Comparison of ENCODE assay signal across 9 cellular contexts in the genomic region with DNA sequence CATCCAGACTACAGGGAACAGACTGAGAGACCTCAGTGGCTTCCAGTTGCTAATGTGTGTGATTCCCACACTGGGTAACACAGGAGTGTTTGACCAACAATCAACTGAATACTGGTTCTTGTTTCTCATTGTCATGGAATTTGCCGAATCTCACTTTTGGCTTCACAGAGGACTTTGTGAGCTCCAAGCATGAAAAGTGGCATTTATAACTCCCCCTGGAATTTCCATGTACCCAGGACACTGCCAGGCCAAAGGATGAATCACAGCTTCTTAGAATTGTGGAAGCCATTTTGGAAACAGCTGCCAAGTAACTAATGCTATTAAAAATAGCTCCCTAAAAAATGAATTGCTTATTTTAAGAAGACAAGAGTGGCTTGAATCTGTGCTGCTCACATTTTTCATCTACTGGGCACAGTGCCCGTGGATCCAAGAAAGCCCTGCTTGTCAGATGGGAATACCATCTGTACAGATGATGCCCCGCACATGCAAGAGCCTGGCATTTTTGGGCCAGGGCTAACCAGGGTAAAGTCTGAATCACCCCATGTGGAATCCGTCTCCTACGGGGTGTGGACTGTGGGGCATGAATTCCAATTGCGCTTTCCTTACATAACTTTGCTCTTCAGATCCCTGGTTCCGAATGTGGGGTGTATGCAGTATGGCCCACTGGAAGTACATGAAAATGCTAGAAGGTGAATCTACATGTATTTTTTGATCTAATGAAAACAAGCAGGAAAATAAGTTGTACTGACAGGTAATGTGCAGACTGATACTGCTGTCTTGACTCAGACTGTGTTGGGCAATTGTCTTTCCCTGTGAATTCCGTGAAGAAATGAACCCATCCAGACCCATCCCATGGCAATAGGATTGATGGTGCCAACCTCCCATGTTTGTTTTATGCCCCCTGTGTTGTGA.
DNase-seq lines count a peak whose midpoint lies in the region; ATAC-seq and TF ChIP-seq lines count a peak whose summit lies in the region.
"Had no signal": no experiment of that assay in that cellular context is flagged by ENCODE, and none has a peak within 500 bp of the region (broad histone marks: within the 10 kb centered on the region; RNA-seq: fewer than 3 reads in every experiment).

No MANE protein-coding gene starts in this region.

- peaks cover 0 to 9% (median 4%) of the 10 kb centered on the region in 5 donors for H3K9me3 ChIP-seq in subcutaneous abdominal adipose tissue (ENCODE audit: control insufficient read depth in 5 of 5, low read length in 5 of 5)

- no peak for TF ChIP-seq CTCF in cardiac fibroblast (IDR thresholded peaks at IDR 0.05; ENCODE audit: low read depth, low read length)

- H3K27me3 ChIP-seq in subcutaneous abdominal adipose tissue (ENCODE audit: control insufficient read depth in 5 of 5, insufficient read depth in 4 of 5, low read length in 5 of 5), result no peaks in the 10 kb centered on the region

- H3K4me3 ChIP-seq in cardiac fibroblast (replicated peaks in 1 of 2; ENCODE audit: low read depth in 2 of 2, low read length in 2 of 2) (no peak overlapping the region), subcutaneous abdominal adipose tissue (ENCODE audit: low read depth in 1 of 5, low read length in 5 of 5) (no peak overlapping the region)
- H3K4me3 ChIP-seq: SK-N-MC had no signal

- H3K9ac ChIP-seq in subcutaneous abdominal adipose tissue (ENCODE audit: low read length in 5 of 5), result peak overlapping the region in 2 of 5 donors; percentile 26 to 48

- H3K36me3 ChIP-seq in subcutaneous abdominal adipose tissue (ENCODE audit: control insufficient read depth in 5 of 5, insufficient read depth in 5 of 5, low read length in 5 of 5), result no peaks in the 10 kb centered on the region

- H3K4me1 ChIP-seq in subcutaneous abdominal adipose tissue (ENCODE audit: control insufficient read depth in 5 of 5, insufficient read depth in 5 of 5, low read length in 5 of 5), result peaks cover 0 to 8% (median 4%) of the 10 kb centered on the region in 5 donors

- H3K27ac ChIP-seq in subcutaneous abdominal adipose tissue (ENCODE audit: low read depth, low read length), result peak overlapping the region; percentile 6
- H3K27ac ChIP-seq: SK-N-MC had no signal

- ATAC-seq in GM19023 (IDR thresholded peaks at IDR 0.05; ENCODE audit: unreplicated experiment), result no peak

- DNase-seq in HK-2 (ENCODE audit: unreplicated experiment), result peak; percentile 13
- peak; percentile 82 to 86 for DNase-seq in cardiac fibroblast (ENCODE audit: low read depth in 2 of 2)
- DNase-seq in inferior parietal cortex (ENCODE audit: extremely low spot score), result peak; percentile 51
- DNase-seq in KG1 (lab: John Stamatoyannopoulos, UW), result no peak
- DNase-seq in effector CD4-positive, alpha-beta T cell, result no peak
- DNase-seq in activated CD4-positive, alpha-beta T cell treated with anti-CD3 and anti-CD28 coated beads, Interleukin-2, amount 50 U/mL, for 1 hour, result no peak

Comparison
In these comparisons a context has a peak if more than half of its experiments do, and no peak if none do; other contexts are left out.
1. DNase-seq: peak in HK-2 (single experiment), cardiac fibroblast (2 of 2) and inferior parietal cortex (single experiment); none in KG1 (single experiment), effector CD4-positive, alpha-beta T cell (single experiment) and activated CD4-positive, alpha-beta T cell treated with anti-CD3 and anti-CD28 coated beads, Interleukin-2, amount 50 U/mL, for 1 hour (single experiment).